In the genomic region with DNA sequence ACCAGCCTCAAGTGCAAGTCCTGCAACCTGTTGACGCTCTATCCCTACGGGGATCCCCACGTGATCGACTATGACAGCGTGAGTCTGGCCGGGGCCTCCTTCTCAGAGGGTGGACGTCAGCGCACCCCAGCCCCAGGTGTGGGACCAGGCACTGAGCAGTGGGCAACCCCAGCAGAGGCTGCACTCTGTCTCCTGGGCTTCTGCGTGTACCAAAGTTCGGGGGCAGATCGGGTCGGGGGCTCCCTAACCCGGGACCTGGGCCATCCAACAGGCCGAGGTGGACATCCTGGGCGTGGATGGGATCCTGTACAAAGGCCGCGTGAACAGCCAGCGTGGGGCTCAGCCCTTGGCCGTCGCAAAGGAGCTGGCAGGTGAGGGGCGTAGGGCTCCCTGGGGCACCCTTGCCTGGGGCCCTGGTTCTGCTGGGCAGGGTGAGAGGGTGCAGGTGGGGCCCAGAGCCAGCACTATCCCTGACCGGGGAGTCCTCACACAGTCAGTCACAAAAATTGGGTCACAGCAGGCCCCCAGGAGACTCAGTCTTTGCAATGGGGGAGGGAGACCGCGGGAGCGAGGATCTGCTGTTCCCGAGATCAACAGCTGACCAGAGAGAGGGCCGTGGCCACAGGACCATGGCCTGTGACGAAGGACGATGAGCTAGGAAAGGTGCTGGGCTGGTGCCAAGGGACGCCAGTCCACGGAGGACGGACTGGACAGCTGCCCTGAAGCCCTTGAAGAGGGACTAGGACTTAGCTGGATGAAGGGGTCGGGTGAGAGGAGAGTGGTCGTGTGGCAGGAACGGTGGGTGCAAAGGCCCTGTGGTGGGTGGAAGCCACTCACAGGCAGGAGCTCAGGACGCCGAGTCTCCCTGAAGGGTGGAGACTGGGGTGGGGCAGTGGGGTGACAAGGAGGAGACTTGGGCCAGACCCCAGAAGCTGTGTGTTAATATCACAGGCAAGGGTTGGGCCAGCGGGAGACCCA, we compare ENCODE assay signal across 26 cellular contexts. TPM values are rescaled to one million over a fixed set of nuclear protein-coding genes. Genes with fewer than 3 reads are reported as not detected.
DNase-seq lines count a peak whose midpoint lies in the region; ATAC-seq, FAIRE-seq and TF ChIP-seq lines count a peak whose summit lies in the region.
"Had no signal": no experiment of that assay in that cellular context is flagged by ENCODE, and none has a peak within 500 bp of the region (broad histone marks: within the 10 kb centered on the region; RNA-seq: fewer than 3 reads in every experiment).

No MANE protein-coding gene starts in this region.

- H3K36me3 Mint-ChIP-seq in endothelial cell (ENCODE audit: low read depth, unreplicated experiment): no peaks in the 10 kb centered on the region
- H3K36me3 Mint-ChIP-seq in neural crest cell (ENCODE audit: low read depth): no peaks in the 10 kb centered on the region
- H3K36me3 Mint-ChIP-seq in immature natural killer cell: no peaks in the 10 kb centered on the region
- H3K36me3 Mint-ChIP-seq: CD4-positive, alpha-beta memory T cell; IgD-negative memory B cell had no signal

- no peak for TF ChIP-seq RAD21 in HepG2 (CRISPR knock-in tag; IDR thresholded peaks at IDR 0.05)

- H3K27ac ChIP-seq in HepG2 (ENCODE audit: extremely low read length, insufficient read depth, low read length) (no peak overlapping the region), right lobe of liver (no peak overlapping the region)
- H3K27ac ChIP-seq: BLaER1 treated with 17β-estradiol and CSF1 and Interleukin-3, amounts not matched to agents 10 nM and 100 nM; SJSA1 had no signal

- no peak overlapping the region for H3K4me2 ChIP-seq in HepG2 (ENCODE audit: low read depth, low read length)

- no peak overlapping the region for H3K9ac ChIP-seq in HepG2 (ENCODE audit: insufficient read depth, low read depth, low read length)

- no peaks in the 10 kb centered on the region for H3K36me3 ChIP-seq in HepG2 (replicated peaks in 1 of 2; ENCODE audit: control insufficient read depth in 1 of 2, insufficient read depth in 2 of 2, low read length in 2 of 2)
- no peaks in the 10 kb centered on the region for H3K36me3 ChIP-seq in right lobe of liver
- H3K36me3 ChIP-seq: BLaER1 treated with 17β-estradiol and CSF1 and Interleukin-3, amounts not matched to agents 10 nM and 100 nM; SJSA1 had no signal

- H3K4me3 ChIP-seq in HepG2 (replicated peaks in 1 of 3; ENCODE audit: insufficient read depth in 1 of 3, low read depth in 2 of 3, low read length in 3 of 3) (no peak overlapping the region), right lobe of liver (no peak overlapping the region)
- H3K4me3 ChIP-seq: BLaER1 treated with 17β-estradiol and CSF1 and Interleukin-3, amounts not matched to agents 10 nM and 100 nM; SJSA1 had no signal

- CTCF ChIA-PET in HepG2 (lab: Yijun Ruan, JAX; ENCODE audit: low intra/inter-chr PET ratio, low total read pairs): no interaction called here

- H3K27ac Mint-ChIP-seq in endothelial cell (ENCODE audit: unreplicated experiment): peak overlapping the region; percentile 18
- peak overlapping the region; percentile 86 for H3K27ac Mint-ChIP-seq in neural crest cell (ENCODE audit: unreplicated experiment)
- H3K27ac Mint-ChIP-seq in immature natural killer cell: peak overlapping the region in 1 of 6 donors; percentile 40
- H3K27ac Mint-ChIP-seq: IgD-negative memory B cell had no signal

- no peaks in the 10 kb centered on the region for H3K79me2 ChIP-seq in HepG2 (ENCODE audit: insufficient read depth, low read length)

- H3K4me1 ChIP-seq in HepG2 (ENCODE audit: insufficient read depth, low read length) (no peaks in the 10 kb centered on the region), right lobe of liver (peaks cover 0 to 7% (median 0%) of the 10 kb centered on the region in 4 donors)
- H3K4me1 ChIP-seq: SJSA1 had no signal

- H3K4me3 Mint-ChIP-seq in endothelial cell (ENCODE audit: unreplicated experiment): no peak overlapping the region
- H3K4me3 Mint-ChIP-seq in neural crest cell: no peak overlapping the region
- H3K4me3 Mint-ChIP-seq in immature natural killer cell: no peak overlapping the region
- H3K4me3 Mint-ChIP-seq: IgD-negative memory B cell had no signal

- no peak overlapping the region for H2AFZ ChIP-seq in HepG2 (ENCODE audit: low read length)

- H3K27me3 ChIP-seq in HepG2 (ENCODE audit: control insufficient read depth in 1 of 2, insufficient read depth in 2 of 2, low read length in 2 of 2) (peaks cover 8 to 66% of the 10 kb centered on the region in 2 experiments), right lobe of liver (no peaks in the 10 kb centered on the region)
- H3K27me3 ChIP-seq: BLaER1 treated with 17β-estradiol and CSF1 and Interleukin-3, amounts not matched to agents 10 nM and 100 nM; SJSA1 had no signal

- H3K27me3 Mint-ChIP-seq in endothelial cell (ENCODE audit: unreplicated experiment) (peaks cover 7% of the 10 kb centered on the region), neural crest cell (ENCODE audit: low read depth) (peaks cover 3% of the 10 kb centered on the region), immature natural killer cell (ENCODE audit: low read depth in 3 of 3) (peaks cover 0 to 3% (median 2%) of the 10 kb centered on the region in 3 donors)

- no peaks in the 10 kb centered on the region for H3K4me1 Mint-ChIP-seq in endothelial cell (ENCODE audit: unreplicated experiment)
- peaks cover 5% of the 10 kb centered on the region for H3K4me1 Mint-ChIP-seq in neural crest cell
- no peaks in the 10 kb centered on the region for H3K4me1 Mint-ChIP-seq in immature natural killer cell
- H3K4me1 Mint-ChIP-seq: CD4-positive, alpha-beta memory T cell had no signal

- no peak for FAIRE-seq in HepG2 (lab: Jason Lieb, UNC)
- FAIRE-seq: GM18507, H54 had no signal

- 35% methylated on average over 21 of the region's 38 CpGs for WGBS in HepG2 (ENCODE audit: low lambda C conversion rate)
- 87% methylated on average over 6 of the region's 38 CpGs for WGBS in right lobe of liver (ENCODE audit: insufficient coverage, low coverage, low lambda C conversion rate, missing lambda C conversion rate)

- H3K9me3 Mint-ChIP-seq in endothelial cell (ENCODE audit: unreplicated experiment) (no peaks in the 10 kb centered on the region), neural crest cell (no peaks in the 10 kb centered on the region), immature natural killer cell (no peaks in the 10 kb centered on the region)
- H3K9me3 Mint-ChIP-seq: CD4-positive, alpha-beta memory T cell; IgD-negative memory B cell had no signal

- H3K9me3 ChIP-seq in HepG2 (ENCODE audit: low read length) (no peaks in the 10 kb centered on the region), right lobe of liver (no peaks in the 10 kb centered on the region)
- H3K9me3 ChIP-seq: BLaER1 treated with 17β-estradiol and CSF1 and Interleukin-3, amounts not matched to agents 10 nM and 100 nM; SJSA1 had no signal

- in situ Hi-C loops in HepG2 (cut with HindIII; ENCODE audit: extremely low pct_ligation_motif_present, low pct_unique_long_range_greater_than_20kb): no loop called here

- TF ChIP-seq EP300 in HepG2 (IDR thresholded peaks at IDR 0.05; ENCODE audit: low read depth in 2 of 2, low read length in 2 of 2) (no peak), HepG2 (CRISPR knock-in tag; IDR thresholded peaks at IDR 0.05; ENCODE audit: borderline replicate concordance) (no peak)

- DNase-seq in HepG2 (ENCODE audit: low spot score) (no peak), right lobe of liver (no peak), endothelial cell (ENCODE audit: low spot score) (no peak), neural crest cell (ENCODE audit: low read depth, low spot score) (no peak), SW480 (ENCODE audit: low spot score) (no peak), immature natural killer cell (no peak), amygdala (lab: John Stamatoyannopoulos, UW) (no peak)
- DNase-seq: 8988T; CD4-positive, alpha-beta memory T cell; DMS153; GDM1; Karpas-422; NCI-H1417; NCI-H1694 treated with DMSO at 0.1 percent for 48 hours; NCI-H2081 treated with DMSO at 0.1 percent for 48 hours; NCI-H446; NCI-H526; OCI-M1; SW 1271 had no signal

- H4K20me1 ChIP-seq in HepG2 (ENCODE audit: insufficient read depth, low read length): no peaks in the 10 kb centered on the region

- TF ChIP-seq CTCF in HepG2 (CRISPR knock-in tag; IDR thresholded peaks at IDR 0.05): no peak
- no peak for TF ChIP-seq CTCF in right lobe of liver (IDR thresholded peaks at IDR 0.05)
- no peak for TF ChIP-seq CTCF in endothelial cell (IDR thresholded peaks at IDR 0.05; ENCODE audit: unreplicated experiment)
- TF ChIP-seq CTCF in neural crest cell (conservative IDR thresholded peaks at IDR 0.05): no peak

- ATAC-seq in HepG2 (no peak; the same call in 1 of the 3 replicates), right lobe of liver (no peak)
- ATAC-seq: Right ventricle myocardium inferior had no signal

- no peak for TF ChIP-seq POLR2A in HepG2 (IDR thresholded peaks at IDR 0.05; ENCODE audit: insufficient read depth in 1 of 2, low read depth in 2 of 2, low read length in 2 of 2)
- TF ChIP-seq POLR2A in right lobe of liver (IDR thresholded peaks at IDR 0.05): no peak

- BruUV-seq in HepG2 (replicated peaks; lab: Mats Ljungman, UMichigan): no TSS peak

- intact Hi-C loops in HepG2 (cut with micrococcal nuclease; ENCODE audit: unreplicated experiment): no loop called here
- intact Hi-C loops in right lobe of liver (cut with DNase I): no loop called here

- POLR2A ChIA-PET in HepG2 (lab: Yijun Ruan, JAX): no interaction called here

RNA-seq across cellular contexts. Expression of a gene that starts 20.0 kb away (rescaled TPM):
- total RNA-seq in HepG2 (2016; rRNA removed; fragmentation: Illumina TruSeq; extraction: Trizol) (3.3 and 6.8 TPM in 2 replicates), right lobe of liver (10 to 100 TPM in 4 of 6 experiments, 1 to 10 TPM in 2; 6.4 to 29.5 (median 17.2) TPM), endothelial cell (ENCODE audit: unreplicated experiment) (31.0 TPM), neural crest cell (14.8 and 17.6 TPM in 2 replicates)
- 4.8 and 5.6 TPM in 2 replicates for total RNA-seq in HepG2 (2016; cell fraction: cytosol; rRNA removed; fragmentation: Illumina TruSeq; extraction: Trizol; ENCODE audit: low read depth)
- 3.5 and 7.2 TPM in 2 replicates for total RNA-seq in HepG2 (2016; cell fraction: insoluble cytoplasmic fraction; rRNA removed; fragmentation: Illumina TruSeq; extraction: Trizol)
- total RNA-seq in HepG2 (2016; cell fraction: membrane; rRNA removed; fragmentation: Illumina TruSeq; extraction: Trizol): 8.2 and 9.8 TPM in 2 replicates
- 5.1 and 5.7 TPM in 2 replicates for total RNA-seq in HepG2 (2016; cell fraction: nucleus; rRNA removed; fragmentation: Illumina TruSeq; extraction: Trizol)
- polyA plus RNA-seq in HepG2 (2011; rRNA removed) (12.3 and 16.6 TPM in 2 replicates), immature natural killer cell (10 to 100 TPM in 1 of 3 donors, 1 to 10 TPM in 2; 2.3 to 11.8 (median 6.5) TPM)
- polyA plus RNA-seq in HepG2 (2011; cell fraction: cytosol; rRNA removed): 4.3 and 9.4 TPM in 2 replicates
- polyA plus RNA-seq in HepG2 (2011; cell fraction: nucleus; rRNA removed): 78.3 and 112 TPM in 2 replicates
- 16.2 and 21.4 TPM in 2 replicates for polyA plus RNA-seq in HepG2 (2012)
- 15.8 and 19.4 TPM in 2 replicates for polyA plus RNA-seq in HepG2 (2016; cell fraction: cytosol; fragmentation: Illumina TruSeq; extraction: Trizol; ENCODE audit: low read depth)
- polyA plus RNA-seq in HepG2 (2016; cell fraction: insoluble cytoplasmic fraction; fragmentation: Illumina TruSeq; extraction: Trizol; ENCODE audit: low read depth): 11.4 and 12.9 TPM in 2 replicates
- 21.1 and 23.4 TPM in 2 replicates for polyA plus RNA-seq in HepG2 (2016; cell fraction: membrane; fragmentation: Illumina TruSeq; extraction: Trizol; ENCODE audit: low read depth)
- polyA plus RNA-seq in HepG2 (2016; cell fraction: nucleus; fragmentation: Illumina TruSeq; extraction: Trizol; ENCODE audit: insufficient read depth, low read depth): 30.5 and 32.7 TPM in 2 replicates
- 9.9 and 17.0 TPM in 2 replicates for polyA minus RNA-seq in HepG2 (2011; rRNA and poly(A)+ RNA removed; ENCODE audit: low replicate concordance)
- polyA minus RNA-seq in HepG2 (2011; cell fraction: cytosol; rRNA and poly(A)+ RNA removed): 8.7 and 11.7 TPM in 2 replicates
- polyA minus RNA-seq in HepG2 (2011; cell fraction: nucleus; rRNA and poly(A)+ RNA removed): 23.5 and 25.2 TPM in 2 replicates

RNA-seq across cellular contexts. Expression of a gene that starts 29.9 kb away (rescaled TPM):
- total RNA-seq in HepG2 (2016; rRNA removed; fragmentation: Illumina TruSeq; extraction: Trizol) (11.9 and 14.8 TPM in 2 replicates), right lobe of liver (10 to 100 TPM; 42.5 to 67.3 (median 49.5) TPM), endothelial cell (ENCODE audit: unreplicated experiment) (82.5 TPM), neural crest cell (79.7 and 83.1 TPM in 2 replicates)
- total RNA-seq in HepG2 (2016; cell fraction: cytosol; rRNA removed; fragmentation: Illumina TruSeq; extraction: Trizol; ENCODE audit: low read depth): 6.7 and 12.0 TPM in 2 replicates
- 13.0 and 13.6 TPM in 2 replicates for total RNA-seq in HepG2 (2016; cell fraction: insoluble cytoplasmic fraction; rRNA removed; fragmentation: Illumina TruSeq; extraction: Trizol)
- total RNA-seq in HepG2 (2016; cell fraction: membrane; rRNA removed; fragmentation: Illumina TruSeq; extraction: Trizol): 14.0 and 16.7 TPM in 2 replicates
- 17.0 and 22.2 TPM in 2 replicates for total RNA-seq in HepG2 (2016; cell fraction: nucleus; rRNA removed; fragmentation: Illumina TruSeq; extraction: Trizol)
- polyA plus RNA-seq in HepG2 (2011; rRNA removed) (11.6 and 12.6 TPM in 2 replicates), immature natural killer cell (10 to 100 TPM in 1 of 3 donors, 1 to 10 TPM in 2; 2.3 to 13.2 (median 3.5) TPM)
- 4.9 and 6.2 TPM in 2 replicates for polyA plus RNA-seq in HepG2 (2011; cell fraction: cytosol; rRNA removed)
- polyA plus RNA-seq in HepG2 (2011; cell fraction: nucleus; rRNA removed): 87.1 and 98.5 TPM in 2 replicates
- polyA plus RNA-seq in HepG2 (2012): 31.8 and 31.9 TPM in 2 replicates
- polyA plus RNA-seq in HepG2 (2016; cell fraction: cytosol; fragmentation: Illumina TruSeq; extraction: Trizol; ENCODE audit: low read depth): 3.9 and 4.3 TPM in 2 replicates
- polyA plus RNA-seq in HepG2 (2016; cell fraction: insoluble cytoplasmic fraction; fragmentation: Illumina TruSeq; extraction: Trizol; ENCODE audit: low read depth): 22.5 and 31.3 TPM in 2 replicates
- polyA plus RNA-seq in HepG2 (2016; cell fraction: membrane; fragmentation: Illumina TruSeq; extraction: Trizol; ENCODE audit: low read depth): 11.4 and 11.5 TPM in 2 replicates
- 54.4 and 55.4 TPM in 2 replicates for polyA plus RNA-seq in HepG2 (2016; cell fraction: nucleus; fragmentation: Illumina TruSeq; extraction: Trizol; ENCODE audit: insufficient read depth, low read depth)
- 12.5 and 23.7 TPM in 2 replicates for polyA minus RNA-seq in HepG2 (2011; rRNA and poly(A)+ RNA removed; ENCODE audit: low replicate concordance)
- 16.2 and 19.1 TPM in 2 replicates for polyA minus RNA-seq in HepG2 (2011; cell fraction: cytosol; rRNA and poly(A)+ RNA removed)
- polyA minus RNA-seq in HepG2 (2011; cell fraction: nucleus; rRNA and poly(A)+ RNA removed): 26.4 and 28.5 TPM in 2 replicates

RNA-seq across cellular contexts. Expression of a gene that starts 38.6 kb away (rescaled TPM):
- total RNA-seq in HepG2 (2016; rRNA removed; fragmentation: Illumina TruSeq; extraction: Trizol): not detected in 2 replicates
- not detected in 2 replicates for total RNA-seq in HepG2 (2016; cell fraction: cytosol; rRNA removed; fragmentation: Illumina TruSeq; extraction: Trizol; ENCODE audit: low read depth)
- 0.02 TPM in 1 of 2 replicates, not detected in the other for total RNA-seq in HepG2 (2016; cell fraction: insoluble cytoplasmic fraction; rRNA removed; fragmentation: Illumina TruSeq; extraction: Trizol)
- 0.06 TPM in 1 of 2 replicates, not detected in the other for total RNA-seq in HepG2 (2016; cell fraction: membrane; rRNA removed; fragmentation: Illumina TruSeq; extraction: Trizol)
- total RNA-seq in HepG2 (2016; cell fraction: nucleus; rRNA removed; fragmentation: Illumina TruSeq; extraction: Trizol): not detected in 2 replicates
- 0.03 TPM in 2 replicates for polyA plus RNA-seq in HepG2 (2011; rRNA removed)
- 0.01 and 0.03 TPM in 2 replicates for polyA plus RNA-seq in HepG2 (2011; cell fraction: cytosol; rRNA removed)
- 0.09 and 0.10 TPM in 2 replicates for polyA plus RNA-seq in HepG2 (2011; cell fraction: nucleus; rRNA removed)
- 0.07 and 0.08 TPM in 2 replicates for polyA plus RNA-seq in HepG2 (2012)
- not detected in 2 replicates for polyA plus RNA-seq in HepG2 (2016; cell fraction: cytosol; fragmentation: Illumina TruSeq; extraction: Trizol; ENCODE audit: low read depth)
- polyA plus RNA-seq in HepG2 (2016; cell fraction: insoluble cytoplasmic fraction; fragmentation: Illumina TruSeq; extraction: Trizol; ENCODE audit: low read depth): not detected in 2 replicates
- polyA plus RNA-seq in HepG2 (2016; cell fraction: membrane; fragmentation: Illumina TruSeq; extraction: Trizol; ENCODE audit: low read depth): not detected in 2 replicates
- polyA plus RNA-seq in HepG2 (2016; cell fraction: nucleus; fragmentation: Illumina TruSeq; extraction: Trizol; ENCODE audit: insufficient read depth, low read depth): 0.15 TPM in 1 of 2 replicates, not detected in the other
- 0.24 TPM in 1 of 2 replicates, not detected in the other for polyA minus RNA-seq in HepG2 (2011; rRNA and poly(A)+ RNA removed; ENCODE audit: low replicate concordance)
- not detected in 2 replicates for polyA minus RNA-seq in HepG2 (2011; cell fraction: cytosol; rRNA and poly(A)+ RNA removed)
- polyA minus RNA-seq in HepG2 (2011; cell fraction: nucleus; rRNA and poly(A)+ RNA removed): not detected in 2 replicates
- total RNA-seq in right lobe of liver: under 1 TPM in 5 of 6 experiments, not detected in 1; 0.06 to 0.24 (median 0.16) TPM
- total RNA-seq in endothelial cell (ENCODE audit: unreplicated experiment): 0.54 TPM
- 0.30 and 0.32 TPM in 2 replicates for total RNA-seq in neural crest cell
- polyA plus RNA-seq in immature natural killer cell: not detected
- total RNA-seq: M059J, SJSA1 had no signal
- polyA plus RNA-seq: CD4-positive, alpha-beta memory T cell had no signal

RNA-seq across cellular contexts. Expression of a gene that starts 56.1 kb away (rescaled TPM):
- 56.7 and 62.2 TPM in 2 replicates for total RNA-seq in HepG2 (2016; rRNA removed; fragmentation: Illumina TruSeq; extraction: Trizol)
- 10.5 and 11.5 TPM in 2 replicates for total RNA-seq in HepG2 (2016; cell fraction: cytosol; rRNA removed; fragmentation: Illumina TruSeq; extraction: Trizol; ENCODE audit: low read depth)
- total RNA-seq in HepG2 (2016; cell fraction: insoluble cytoplasmic fraction; rRNA removed; fragmentation: Illumina TruSeq; extraction: Trizol): 55.3 and 56.3 TPM in 2 replicates
- total RNA-seq in HepG2 (2016; cell fraction: membrane; rRNA removed; fragmentation: Illumina TruSeq; extraction: Trizol): 41.7 and 48.7 TPM in 2 replicates
- 31.5 and 37.8 TPM in 2 replicates for total RNA-seq in HepG2 (2016; cell fraction: nucleus; rRNA removed; fragmentation: Illumina TruSeq; extraction: Trizol)
- polyA plus RNA-seq in HepG2 (2011; rRNA removed): 31.2 and 39.1 TPM in 2 replicates
- polyA plus RNA-seq in HepG2 (2011; cell fraction: cytosol; rRNA removed): 20.6 and 21.6 TPM in 2 replicates
- 39.4 and 47.2 TPM in 2 replicates for polyA plus RNA-seq in HepG2 (2011; cell fraction: nucleus; rRNA removed)
- 43.1 and 58.6 TPM in 2 replicates for polyA plus RNA-seq in HepG2 (2012)
- 15.1 and 16.9 TPM in 2 replicates for polyA plus RNA-seq in HepG2 (2016; cell fraction: cytosol; fragmentation: Illumina TruSeq; extraction: Trizol; ENCODE audit: low read depth)
- 81.4 and 109 TPM in 2 replicates for polyA plus RNA-seq in HepG2 (2016; cell fraction: insoluble cytoplasmic fraction; fragmentation: Illumina TruSeq; extraction: Trizol; ENCODE audit: low read depth)
- polyA plus RNA-seq in HepG2 (2016; cell fraction: membrane; fragmentation: Illumina TruSeq; extraction: Trizol; ENCODE audit: low read depth): 45.4 and 52.4 TPM in 2 replicates
- 74.4 and 77.5 TPM in 2 replicates for polyA plus RNA-seq in HepG2 (2016; cell fraction: nucleus; fragmentation: Illumina TruSeq; extraction: Trizol; ENCODE audit: insufficient read depth, low read depth)
- polyA minus RNA-seq in HepG2 (2011; rRNA and poly(A)+ RNA removed; ENCODE audit: low replicate concordance): 12.3 and 39.1 TPM in 2 replicates
- polyA minus RNA-seq in HepG2 (2011; cell fraction: cytosol; rRNA and poly(A)+ RNA removed): 14.7 and 18.7 TPM in 2 replicates
- polyA minus RNA-seq in HepG2 (2011; cell fraction: nucleus; rRNA and poly(A)+ RNA removed): 18.9 and 22.9 TPM in 2 replicates
- total RNA-seq in right lobe of liver: 10 to 100 TPM; 15.7 to 23.2 (median 18.4) TPM
- total RNA-seq in endothelial cell (ENCODE audit: unreplicated experiment): 25.6 TPM
- 31.7 and 32.2 TPM in 2 replicates for total RNA-seq in neural crest cell
- 10 to 100 TPM; 26.9 to 51.9 (median 47.8) TPM for polyA plus RNA-seq in immature natural killer cell
